In genomic region chr1:162009501-162010174, GRCh38 we compare ENCODE assay signal across 17 cellular contexts. TPM values are rescaled to one million over a fixed set of nuclear protein-coding genes. Genes with fewer than 3 reads are reported as not detected.
"Had no signal": no experiment of that assay in that cellular context is flagged by ENCODE, and none has a peak within 500 bp of the region (broad histone marks: within the 10 kb centered on the region; RNA-seq: fewer than 3 reads in every experiment).

No MANE protein-coding gene starts in this region.

- FAIRE-seq: urothelium cell line had no signal

- H3K27me3 ChIP-seq: colonic mucosa, suprapubic skin had no signal

- H3K9me3 Mint-ChIP-seq: activated T-helper 17 cell treated with anti-CD3 and anti-CD28 coated beads, Interleukin-2, amount 50 U/mL, for 72 hours; natural killer cell treated with Interleukin-12 subunit alpha and Interleukin-12 subunit beta and Interleukin-15 and Interleukin-18, amount 100 ng/mL, for 72 hours had no signal

- H3K4me1 ChIP-seq: colonic mucosa had no signal

- H3K27ac ChIP-seq: colonic mucosa, suprapubic skin had no signal

- H3K36me3 Mint-ChIP-seq: natural killer cell treated with Interleukin-12 subunit alpha and Interleukin-12 subunit beta and Interleukin-15 and Interleukin-18, amount 100 ng/mL, for 72 hours had no signal

- ATAC-seq: activated T-helper 17 cell treated with anti-CD3 and anti-CD28 coated beads, Interleukin-2, amount 50 U/mL, for 72 hours; stimulated activated naive CD8-positive, alpha-beta T cell treated with anti-CD3 and anti-CD28 coated beads, Interleukin-15, Interleukin-2, amounts not matched to agents 100 U/mL and 50 U/mL, for 24 hours had no signal

- H3K36me3 ChIP-seq: colonic mucosa, suprapubic skin had no signal

- H3K9me3 ChIP-seq: colonic mucosa, suprapubic skin had no signal

- H3K4me1 Mint-ChIP-seq: activated T-helper 17 cell treated with anti-CD3 and anti-CD28 coated beads, Interleukin-2, amount 50 U/mL, for 72 hours had no signal

- H3K4me3 Mint-ChIP-seq: activated naive CD4-positive, alpha-beta T cell treated with anti-CD3 and anti-CD28 coated beads for 36 hours; activated T-helper 17 cell treated with anti-CD3 and anti-CD28 coated beads, Interleukin-2, amount 50 U/mL, for 72 hours; natural killer cell treated with Interleukin-12 subunit alpha and Interleukin-12 subunit beta and Interleukin-15 and Interleukin-18, amount 100 ng/mL, for 72 hours; T-helper 1 cell treated with Interleukin-12 subunit alpha and Interleukin-12 subunit beta and Interleukin-4 antibody, amounts not matched to agents 30 μg/mL and 1 μg/mL, for 36 hours; WTC11 had no signal

- H3K4me3 ChIP-seq: colonic mucosa, suprapubic skin had no signal

- DNase-seq: activated CD4-positive, alpha-beta T cell treated with anti-CD3 and anti-CD28 coated beads for 48 hours; activated CD8-positive, alpha-beta memory T cell treated with anti-CD3 and anti-CD28 coated beads for 24 hours; activated naive CD4-positive, alpha-beta T cell treated with anti-CD3 and anti-CD28 coated beads for 36 hours; activated T-cell treated with anti-CD3 and anti-CD28 coated beads for 4 hours; colonic mucosa; effector CD8-positive, alpha-beta T cell; mammary epithelial cell; occipital lobe; stimulated activated CD4-positive, alpha-beta T cell treated with anti-CD3 and anti-CD28 coated beads, Interleukin-4, amount 100 ng/mL, for 1 hour; stimulated activated CD8-positive, alpha-beta memory T cell treated with anti-CD3 and anti-CD28 coated beads, Interleukin-4, amount 100 ng/mL, for 48 hours; stimulated activated naive CD8-positive, alpha-beta T cell treated with anti-CD3 and anti-CD28 coated beads, Interleukin-15, Interleukin-2, amounts not matched to agents 100 U/mL and 50 U/mL, for 24 hours had no signal

- H3K27ac Mint-ChIP-seq: activated naive CD4-positive, alpha-beta T cell treated with anti-CD3 and anti-CD28 coated beads for 36 hours; activated T-helper 17 cell treated with anti-CD3 and anti-CD28 coated beads, Interleukin-2, amount 50 U/mL, for 72 hours; natural killer cell treated with Interleukin-12 subunit alpha and Interleukin-12 subunit beta and Interleukin-15 and Interleukin-18, amount 100 ng/mL, for 72 hours; T-helper 1 cell treated with Interleukin-12 subunit alpha and Interleukin-12 subunit beta and Interleukin-4 antibody, amounts not matched to agents 30 μg/mL and 1 μg/mL, for 36 hours; WTC11 had no signal

RNA-seq across cellular contexts. Expression of gene OLFML2B, which starts 14.0 kb away (rescaled TPM):
- total RNA-seq: activated T-helper 17 cell treated with anti-CD3 and anti-CD28 coated beads, Interleukin-2, amount 50 U/mL, for 72 hours; natural killer cell treated with Interleukin-12 subunit alpha and Interleukin-12 subunit beta and Interleukin-15 and Interleukin-18, amount 100 ng/mL, for 72 hours had no signal
